Comparison of ENCODE assay signal across 10 cellular contexts in the genomic region with DNA sequence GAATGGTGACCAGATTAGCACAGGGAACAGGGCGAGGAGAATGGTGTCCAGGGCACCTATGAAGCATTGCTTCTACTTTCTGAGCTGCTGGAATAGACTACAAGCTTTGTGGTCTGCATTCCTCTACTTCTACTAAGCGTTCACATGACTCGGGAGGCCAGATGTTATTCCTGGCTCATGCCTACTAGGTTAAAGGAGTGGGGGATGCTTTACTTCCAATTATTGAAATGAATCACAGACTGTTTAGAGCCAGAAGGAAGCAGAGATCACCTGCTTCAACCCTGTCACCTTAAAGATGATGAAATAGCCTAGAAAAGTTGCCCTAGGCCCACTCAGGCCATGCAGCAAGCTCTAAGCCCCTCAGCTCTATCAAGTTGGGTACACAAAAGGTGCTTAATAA.
DNase-seq lines count a peak whose midpoint lies in the region; ATAC-seq and TF ChIP-seq lines count a peak whose summit lies in the region.
"Had no signal": no experiment of that assay in that cellular context is flagged by ENCODE, and none has a peak within 500 bp of the region (broad histone marks: within the 10 kb centered on the region; RNA-seq: fewer than 3 reads in every experiment).

No MANE protein-coding gene starts in this region.

- no peak for ATAC-seq in GM19035 (IDR thresholded peaks at IDR 0.05; ENCODE audit: unreplicated experiment)
- ATAC-seq in mucosa of descending colon = no peak

- POLR2A ChIA-PET in BJ (lab: Charles Lee) = interaction anchor here (0.7 kb wide), 1 partner anchor 371 kb away, joined by 5 read pairs; no protein-coding TSS in a partner anchor

- intact Hi-C loops in posterior cingulate gyrus (cut with DNase I) (no loop called here), mucosa of descending colon (cut with DNase I, micrococcal nuclease) (no loop called here)

- no peak for TF ChIP-seq CTCF in BJ (IDR thresholded peaks at IDR 0.05; ENCODE audit: insufficient read depth, low read depth, low read length)
- TF ChIP-seq CTCF in cardiac fibroblast (IDR thresholded peaks at IDR 0.05; ENCODE audit: low read depth, low read length) = no peak
- TF ChIP-seq CTCF in mesothelial cell of epicardium (IDR thresholded peaks at IDR 0.05; ENCODE audit: unreplicated experiment) = no peak
- no peak for TF ChIP-seq CTCF in mucosa of descending colon (IDR thresholded peaks at IDR 0.05)

- no peak overlapping the region for H3K4me3 Mint-ChIP-seq in mesothelial cell of epicardium

- peak overlapping the region; percentile 53 for H3K27ac Mint-ChIP-seq in mesothelial cell of epicardium

- peaks cover 10% of the 10 kb centered on the region for H3K9me3 Mint-ChIP-seq in mesothelial cell of epicardium

- CTCF ChIA-PET in BJ (lab: Yijun Ruan, JAX) = interaction anchor here (1.7 kb wide), 1 partner anchor 14 kb away, joined by 5 read pairs; no protein-coding TSS in a partner anchor

- H3K36me3 ChIP-seq in BJ (ENCODE audit: control insufficient read depth, insufficient read depth, low read length) (no peaks in the 10 kb centered on the region), mucosa of descending colon (ENCODE audit: low read depth) (no peaks in the 10 kb centered on the region)

- no peaks in the 10 kb centered on the region for H3K4me1 ChIP-seq in mucosa of descending colon (ENCODE audit: low read depth)

- no peaks in the 10 kb centered on the region for H3K9me3 ChIP-seq in mucosa of descending colon

- H3K4me3 ChIP-seq in BJ (ENCODE audit: low read depth, low read length) (no peak overlapping the region), cardiac fibroblast (replicated peaks in 1 of 2; ENCODE audit: low read depth in 2 of 2, low read length in 2 of 2) (no peak overlapping the region), mucosa of descending colon (no peak overlapping the region)

- peaks cover 42% of the 10 kb centered on the region for H3K4me1 Mint-ChIP-seq in mesothelial cell of epicardium

- no peaks in the 10 kb centered on the region for H3K27me3 ChIP-seq in BJ (ENCODE audit: control insufficient read depth, insufficient read depth, low read length)

- H3K36me3 Mint-ChIP-seq in mesothelial cell of epicardium = peaks cover 2% of the 10 kb centered on the region

- peak; percentile 93 for DNase-seq in BJ (ENCODE audit: low read depth)
- peak; percentile 95 for DNase-seq in LHCN-M2 (ENCODE audit: low read depth)
- DNase-seq in cardiac fibroblast (ENCODE audit: low read depth in 2 of 2) = peak; percentile 93 to 97
- DNase-seq in mesothelial cell of epicardium (ENCODE audit: low spot score in 2 of 2, unreplicated experiment in 2 of 2) = no peak
- DNase-seq in posterior cingulate gyrus = no peak
- no peak for DNase-seq in mucosa of descending colon
- DNase-seq in GDM1 (lab: John Stamatoyannopoulos, UW) = no peak
- DNase-seq: COR-L47; stimulated activated CD4-positive, alpha-beta T cell treated with anti-CD3 and anti-CD28 coated beads, Interleukin-2, amount 100 ng/mL, for 48 hours had no signal

- no peaks in the 10 kb centered on the region for H3K27me3 Mint-ChIP-seq in mesothelial cell of epicardium (ENCODE audit: low read depth)

Comparison
In these comparisons a context has a peak if more than half of its experiments do, and no peak if none do; other contexts are left out.
1. DNase-seq: peak in BJ (single experiment), LHCN-M2 (single experiment) and cardiac fibroblast (2 of 2); none in mesothelial cell of epicardium (0 of 2), posterior cingulate gyrus (0 of 10), mucosa of descending colon (0 of 3) and GDM1 (single experiment).